Comparison of ENCODE assay signal across 15 cellular contexts in genomic region chr5:40600383-40600782, GRCh38.
DNase-seq lines count a peak whose midpoint lies in the region; TF ChIP-seq lines count a peak whose summit lies in the region.
"Had no signal": no experiment of that assay in that cellular context is flagged by ENCODE, and none has a peak within 500 bp of the region (broad histone marks: within the 10 kb centered on the region; RNA-seq: fewer than 3 reads in every experiment).

No MANE protein-coding gene starts in this region.

- H3K36me3 ChIP-seq in DOHH2 (ENCODE audit: control insufficient read depth, low read length): peaks cover 10% of the 10 kb centered on the region; the same call in 1 of the 2 replicates

- H3K27ac ChIP-seq in DOHH2 (ENCODE audit: low read depth, low read length): no peak overlapping the region
- H3K27ac ChIP-seq: 22Rv1, BLaER1 had no signal

- H3K9me2 ChIP-seq in DOHH2 (replicated peaks; ENCODE audit: control insufficient read depth, low read length): no peaks in the 10 kb centered on the region

- H3K36me3 Mint-ChIP-seq in glutamatergic neuron (ENCODE audit: unreplicated experiment): no peaks in the 10 kb centered on the region

- peak overlapping the region; percentile 66 for H3K4me2 ChIP-seq in DOHH2 (ENCODE audit: low read length)
- H3K4me2 ChIP-seq: GM23338 had no signal

- 0 out of 2 replicates have a peak, but pooled peaks cover 6% of the 10 kb centered on the region for H3F3A ChIP-seq in DOHH2 (ENCODE audit: control insufficient read depth, insufficient read depth)

- no peak overlapping the region for H3K4me3 Mint-ChIP-seq in glutamatergic neuron (ENCODE audit: unreplicated experiment)
- H3K4me3 Mint-ChIP-seq: CD8-positive, alpha-beta memory T cell; GM23338 had no signal

- peaks cover 81% of the 10 kb centered on the region for H3K4me1 ChIP-seq in DOHH2 (ENCODE audit: control insufficient read depth, low read length)
- H3K4me1 ChIP-seq: Caco-2 had no signal

- H3K4me3 ChIP-seq in DOHH2 (ENCODE audit: low read length): peak overlapping the region; percentile 54; the same call in 1 of the 2 replicates
- H3K4me3 ChIP-seq: BLaER1, GM23338 had no signal

- peaks cover 2% of the 10 kb centered on the region for H3K4me1 Mint-ChIP-seq in glutamatergic neuron (ENCODE audit: low read depth, unreplicated experiment)

- peak; percentile 7 for DNase-seq in NCI-H146 (lab: John Stamatoyannopoulos, UW)
- no peak for DNase-seq in NCI-H146 treated with DMSO at 0.1 percent for 48 hours (lab: John Stamatoyannopoulos, UW; ENCODE audit: unreplicated experiment)
- DNase-seq in NCI-H748 treated with DMSO at 0.1 percent for 48 hours (lab: John Stamatoyannopoulos, UW): peak; percentile 73
- DNase-seq in glutamatergic neuron: no peak
- no peak for DNase-seq in DMS53 treated with DMSO at 0.1 percent for 48 hours (lab: John Stamatoyannopoulos, UW; ENCODE audit: unreplicated experiment)
- DNase-seq in UCSD-AML1 (lab: John Stamatoyannopoulos, UW; ENCODE audit: unreplicated experiment): no peak
- no peak for DNase-seq in RPMI8226
- DNase-seq: AML-193; Caco-2; CD8-positive, alpha-beta memory T cell; H7 had no signal

- no peaks in the 10 kb centered on the region for H3K27me3 ChIP-seq in DOHH2 (ENCODE audit: control insufficient read depth, low read length)
- H3K27me3 ChIP-seq: BLaER1 had no signal

- peak overlapping the region; percentile 16 for H3K27ac Mint-ChIP-seq in glutamatergic neuron (ENCODE audit: unreplicated experiment)
- H3K27ac Mint-ChIP-seq: GM23338 had no signal

- no peaks in the 10 kb centered on the region for H3K27me3 Mint-ChIP-seq in glutamatergic neuron (ENCODE audit: unreplicated experiment)

- H3K9me3 Mint-ChIP-seq in glutamatergic neuron (ENCODE audit: unreplicated experiment): no peaks in the 10 kb centered on the region
- H3K9me3 Mint-ChIP-seq: CD8-positive, alpha-beta memory T cell; GM23338 had no signal

- H4K20me1 ChIP-seq in DOHH2 (ENCODE audit: control insufficient read depth, insufficient read depth, low read depth, low read length): no peaks in the 10 kb centered on the region
- H4K20me1 ChIP-seq: BLaER1 had no signal

- H3K79me2 ChIP-seq in DOHH2 (ENCODE audit: control insufficient read depth, low read length): peaks cover 49% of the 10 kb centered on the region

- no peaks in the 10 kb centered on the region for H3K9me3 ChIP-seq in DOHH2 (ENCODE audit: control insufficient read depth, insufficient read depth, low read length)
- H3K9me3 ChIP-seq: Caco-2 had no signal

- TF ChIP-seq CTCF in DOHH2 (IDR thresholded peaks at IDR 0.05; ENCODE audit: low read depth, low read length, poor library complexity, severe bottlenecking) (no peak), glutamatergic neuron (IDR thresholded peaks at IDR 0.05; ENCODE audit: partially characterized antibody, unreplicated experiment) (no peak)

Comparison
In these comparisons a context has a peak if more than half of its experiments do, and no peak if none do; other contexts are left out.
1. DNase-seq: peak in NCI-H146 (single experiment) and NCI-H748 treated with DMSO at 0.1 percent for 48 hours (single experiment); none in NCI-H146 treated with DMSO at 0.1 percent for 48 hours (single experiment), glutamatergic neuron (single experiment), DMS53 treated with DMSO at 0.1 percent for 48 hours (single experiment), UCSD-AML1 (single experiment) and RPMI8226 (single experiment).